1 cellular context compared by ENCODE assay signal in the genomic region with DNA sequence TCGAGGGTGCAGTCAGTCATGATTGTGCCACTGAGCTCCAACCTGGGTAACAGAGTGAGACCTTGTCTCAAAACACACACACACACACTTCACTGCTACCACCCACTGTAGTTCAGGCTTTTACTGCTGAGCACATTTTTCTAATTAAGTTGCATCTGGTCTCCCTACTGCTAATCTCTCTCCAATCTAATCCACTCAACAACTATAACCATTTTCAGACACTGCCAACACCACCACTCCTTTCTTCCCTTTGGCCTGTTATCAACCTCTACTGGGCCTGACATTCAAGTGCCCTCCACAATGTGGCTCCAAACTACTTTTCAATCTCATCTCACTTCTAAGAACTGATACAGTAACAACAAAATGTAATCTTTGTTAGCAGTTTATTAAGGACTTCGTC.
A peak's percentile ranks its signal among the peaks of the same experiment; 100 is the strongest.
TF ChIP-seq lines count a peak whose summit lies in the region.

No MANE protein-coding gene starts in this region.

TF ChIP-seq in K562, 482 proteins besides CTCF, POLR2A, EP300 and RAD21:
- no peak for TF ChIP-seq THRAP3 (IDR thresholded peaks at IDR 0.05; ENCODE audit: borderline replicate concordance)
- no peak for TF ChIP-seq ZNF57 (CRISPR knock-in tag; IDR thresholded peaks at IDR 0.05)
- no peak for TF ChIP-seq POLR2B (IDR thresholded peaks at IDR 0.05; ENCODE audit: low read depth, partially characterized antibody)
- TF ChIP-seq, protein P1, sequence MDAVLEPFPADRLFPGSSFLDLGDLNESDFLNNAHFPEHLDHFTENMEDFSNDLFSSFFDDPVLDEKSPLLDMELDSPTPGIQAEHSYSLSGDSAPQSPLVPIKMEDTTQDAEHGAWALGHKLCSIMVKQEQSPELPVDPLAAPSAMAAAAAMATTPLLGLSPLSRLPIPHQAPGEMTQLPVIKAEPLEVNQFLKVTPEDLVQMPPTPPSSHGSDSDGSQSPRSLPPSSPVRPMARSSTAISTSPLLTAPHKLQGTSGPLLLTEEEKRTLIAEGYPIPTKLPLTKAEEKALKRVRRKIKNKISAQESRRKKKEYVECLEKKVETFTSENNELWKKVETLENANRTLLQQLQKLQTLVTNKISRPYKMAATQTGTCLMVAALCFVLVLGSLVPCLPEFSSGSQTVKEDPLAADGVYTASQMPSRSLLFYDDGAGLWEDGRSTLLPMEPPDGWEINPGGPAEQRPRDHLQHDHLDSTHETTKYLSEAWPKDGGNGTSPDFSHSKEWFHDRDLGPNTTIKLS (IDR thresholded peaks at IDR 0.05; ENCODE audit: borderline replicate concordance, low read depth) = no peak
- TF ChIP-seq SIRT6 (IDR thresholded peaks at IDR 0.05; ENCODE audit: low read depth, low read length) = no peak
- no peak for TF ChIP-seq IRF2 (CRISPR knock-in tag; IDR thresholded peaks at IDR 0.05)
- TF ChIP-seq CBX3 (IDR thresholded peaks at IDR 0.05; ENCODE audit: borderline replicate concordance in 1 of 2, low read length in 2 of 2) = no peak
- no peak for TF ChIP-seq HMGN3 (IDR thresholded peaks at IDR 0.05; ENCODE audit: borderline replicate concordance, extremely low read depth, insufficient read length, low read depth, low read length)
- TF ChIP-seq, protein P2, sequence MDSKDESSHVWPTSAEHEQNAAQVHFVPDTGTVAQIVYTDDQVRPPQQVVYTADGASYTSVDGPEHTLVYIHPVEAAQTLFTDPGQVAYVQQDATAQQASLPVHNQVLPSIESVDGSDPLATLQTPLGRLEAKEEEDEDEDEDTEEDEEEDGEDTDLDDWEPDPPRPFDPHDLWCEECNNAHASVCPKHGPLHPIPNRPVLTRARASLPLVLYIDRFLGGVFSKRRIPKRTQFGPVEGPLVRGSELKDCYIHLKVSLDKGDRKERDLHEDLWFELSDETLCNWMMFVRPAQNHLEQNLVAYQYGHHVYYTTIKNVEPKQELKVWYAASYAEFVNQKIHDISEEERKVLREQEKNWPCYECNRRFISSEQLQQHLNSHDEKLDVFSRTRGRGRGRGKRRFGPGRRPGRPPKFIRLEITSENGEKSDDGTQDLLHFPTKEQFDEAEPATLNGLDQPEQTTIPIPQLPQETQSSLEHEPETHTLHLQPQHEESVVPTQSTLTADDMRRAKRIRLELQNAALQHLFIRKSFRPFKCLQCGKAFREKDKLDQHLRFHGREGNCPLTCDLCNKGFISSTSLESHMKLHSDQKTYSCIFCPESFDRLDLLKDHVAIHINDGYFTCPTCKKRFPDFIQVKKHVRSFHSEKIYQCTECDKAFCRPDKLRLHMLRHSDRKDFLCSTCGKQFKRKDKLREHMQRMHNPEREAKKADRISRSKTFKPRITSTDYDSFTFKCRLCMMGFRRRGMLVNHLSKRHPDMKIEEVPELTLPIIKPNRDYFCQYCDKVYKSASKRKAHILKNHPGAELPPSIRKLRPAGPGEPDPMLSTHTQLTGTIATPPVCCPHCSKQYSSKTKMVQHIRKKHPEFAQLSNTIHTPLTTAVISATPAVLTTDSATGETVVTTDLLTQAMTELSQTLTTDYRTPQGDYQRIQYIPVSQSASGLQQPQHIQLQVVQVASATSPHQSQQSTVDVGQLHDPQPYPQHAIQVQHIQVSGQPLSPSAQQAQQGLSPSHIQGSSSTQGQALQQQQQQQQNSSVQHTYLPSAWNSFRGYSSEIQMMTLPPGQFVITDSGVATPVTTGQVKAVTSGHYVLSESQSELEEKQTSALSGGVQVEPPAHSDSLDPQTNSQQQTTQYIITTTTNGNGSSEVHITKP (IDR thresholded peaks at IDR 0.05; ENCODE audit: partially characterized antibody) = no peak
- TF ChIP-seq, protein P3, sequence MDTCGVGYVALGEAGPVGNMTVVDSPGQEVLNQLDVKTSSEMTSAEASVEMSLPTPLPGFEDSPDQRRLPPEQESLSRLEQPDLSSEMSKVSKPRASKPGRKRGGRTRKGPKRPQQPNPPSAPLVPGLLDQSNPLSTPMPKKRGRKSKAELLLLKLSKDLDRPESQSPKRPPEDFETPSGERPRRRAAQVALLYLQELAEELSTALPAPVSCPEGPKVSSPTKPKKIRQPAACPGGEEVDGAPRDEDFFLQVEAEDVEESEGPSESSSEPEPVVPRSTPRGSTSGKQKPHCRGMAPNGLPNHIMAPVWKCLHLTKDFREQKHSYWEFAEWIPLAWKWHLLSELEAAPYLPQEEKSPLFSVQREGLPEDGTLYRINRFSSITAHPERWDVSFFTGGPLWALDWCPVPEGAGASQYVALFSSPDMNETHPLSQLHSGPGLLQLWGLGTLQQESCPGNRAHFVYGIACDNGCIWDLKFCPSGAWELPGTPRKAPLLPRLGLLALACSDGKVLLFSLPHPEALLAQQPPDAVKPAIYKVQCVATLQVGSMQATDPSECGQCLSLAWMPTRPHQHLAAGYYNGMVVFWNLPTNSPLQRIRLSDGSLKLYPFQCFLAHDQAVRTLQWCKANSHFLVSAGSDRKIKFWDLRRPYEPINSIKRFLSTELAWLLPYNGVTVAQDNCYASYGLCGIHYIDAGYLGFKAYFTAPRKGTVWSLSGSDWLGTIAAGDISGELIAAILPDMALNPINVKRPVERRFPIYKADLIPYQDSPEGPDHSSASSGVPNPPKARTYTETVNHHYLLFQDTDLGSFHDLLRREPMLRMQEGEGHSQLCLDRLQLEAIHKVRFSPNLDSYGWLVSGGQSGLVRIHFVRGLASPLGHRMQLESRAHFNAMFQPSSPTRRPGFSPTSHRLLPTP (IDR thresholded peaks at IDR 0.05; ENCODE audit: borderline replicate concordance, extremely low read depth, insufficient read length) = no peak
- no peak for TF ChIP-seq ELF1 (tag; IDR thresholded peaks at IDR 0.05)
- TF ChIP-seq CREBBP (IDR thresholded peaks at IDR 0.05; ENCODE audit: low read depth, low read length) = no peak
- 0 out of 2 replicates have a peak, but pooled peaks have one; percentile 2 for TF ChIP-seq MYNN (IDR thresholded peaks at IDR 0.05)
- no peak for TF ChIP-seq MYNN (CRISPR knock-in tag; IDR thresholded peaks at IDR 0.05)
- TF ChIP-seq, protein P4, sequence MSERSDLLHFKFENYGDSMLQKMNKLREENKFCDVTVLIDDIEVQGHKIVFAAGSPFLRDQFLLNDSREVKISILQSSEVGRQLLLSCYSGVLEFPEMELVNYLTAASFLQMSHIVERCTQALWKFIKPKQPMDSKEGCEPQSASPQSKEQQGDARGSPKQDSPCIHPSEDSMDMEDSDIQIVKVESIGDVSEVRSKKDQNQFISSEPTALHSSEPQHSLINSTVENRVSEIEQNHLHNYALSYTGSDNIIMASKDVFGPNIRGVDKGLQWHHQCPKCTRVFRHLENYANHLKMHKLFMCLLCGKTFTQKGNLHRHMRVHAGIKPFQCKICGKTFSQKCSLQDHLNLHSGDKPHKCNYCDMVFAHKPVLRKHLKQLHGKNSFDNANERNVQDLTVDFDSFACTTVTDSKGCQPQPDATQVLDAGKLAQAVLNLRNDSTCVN (CRISPR knock-in tag; IDR thresholded peaks at IDR 0.05) = no peak
- no peak for TF ChIP-seq SETDB1 (IDR thresholded peaks at IDR 0.05; ENCODE audit: low read length)
- TF ChIP-seq SUPT5H (IDR thresholded peaks at IDR 0.05) = peak; percentile 30; the same call in 1 of the 2 replicates
- TF ChIP-seq ZNF75A (CRISPR knock-in tag; IDR thresholded peaks at IDR 0.05) = no peak
- TF ChIP-seq POLR2G (IDR thresholded peaks at IDR 0.05; ENCODE audit: low read depth, low read length) = 0 out of 2 replicates have a peak, but pooled peaks have one; percentile 12
